ENCODE assay signal across 1 cellular context in the genomic region with DNA sequence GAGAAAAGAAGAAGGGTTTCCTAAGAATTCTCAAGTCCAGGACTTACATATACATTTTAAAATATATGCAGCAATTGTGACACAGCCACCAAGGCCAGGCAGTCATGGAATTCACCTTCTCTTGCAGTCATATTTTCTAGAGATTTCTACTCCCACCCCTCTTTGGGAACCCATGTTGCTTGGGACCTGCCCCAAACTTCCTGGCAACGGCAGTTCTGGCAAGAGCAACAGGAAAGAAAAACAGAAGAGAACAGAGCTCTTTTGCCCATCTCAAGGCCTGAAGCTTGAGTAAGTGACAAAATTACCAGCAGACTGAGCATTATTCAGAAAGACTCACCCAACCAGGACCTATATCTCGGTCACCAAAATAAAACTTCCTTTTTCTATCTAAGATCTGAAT.
TF ChIP-seq lines count a peak whose summit lies in the region.

No MANE protein-coding gene starts in this region.

TF ChIP-seq in GM23338, 12 proteins besides CTCF, POLR2A, EP300 and RAD21 (continued from another document):
- no peak for TF ChIP-seq STAT1 (IDR thresholded peaks at IDR 0.05; ENCODE audit: unreplicated experiment)
- TF ChIP-seq EZH2phosphoT487 (IDR thresholded peaks at IDR 0.05; ENCODE audit: unreplicated experiment): no peak
